1 cellular context compared by ENCODE assay signal in genomic region chr6:47135772-47136171, GRCh38.
TF ChIP-seq lines count a peak whose summit lies in the region.

No MANE protein-coding gene starts in this region.

TF ChIP-seq in K562, 482 proteins besides CTCF, POLR2A, EP300 and RAD21 (continues in another document):
- TF ChIP-seq ZBTB2 (IDR thresholded peaks at IDR 0.05) (peak; percentile 67; the same call in 1 of the 2 replicates), CTBP1 (IDR thresholded peaks at IDR 0.05; ENCODE audit: borderline replicate concordance) (peak; percentile 43; the same call in 1 of the 2 replicates), ZNF3 (CRISPR knock-in tag; IDR thresholded peaks at IDR 0.05) (no peak), HMBOX1 (IDR thresholded peaks at IDR 0.05) (peak; percentile 58; the same call in 1 of the 2 replicates), CBFA2T2 (conservative IDR thresholded peaks at IDR 0.05) (peak; percentile 39; the same call in 1 of the 2 replicates), JUN (IDR thresholded peaks at IDR 0.05; ENCODE audit: borderline replicate concordance, low read depth, low read length) (peak; percentile 83), JUN (CRISPR knock-in tag; IDR thresholded peaks at IDR 0.05; ENCODE audit: borderline replicate concordance) (no peak), ZNF561 (CRISPR knock-in tag; conservative IDR thresholded peaks at IDR 0.05) (no peak), SMAD3 (CRISPR knock-in tag; conservative IDR thresholded peaks at IDR 0.05) (no peak), BACH1 (tag; IDR thresholded peaks at IDR 0.05) (peak; percentile 94), GTF2B (IDR thresholded peaks at IDR 0.05; ENCODE audit: extremely low read depth, insufficient read length) (no peak), FOXJ2 (tag; IDR thresholded peaks at IDR 0.05) (no peak; the same call in 1 of the 2 replicates), MTA1 (IDR thresholded peaks at IDR 0.05; ENCODE audit: borderline replicate concordance) (peak; percentile 64; the same call in 1 of the 2 replicates), STAT5A (IDR thresholded peaks at IDR 0.05; ENCODE audit: borderline replicate concordance, low read length) (peak; percentile 39; the same call in 1 of the 2 replicates), MAFF (IDR thresholded peaks at IDR 0.05; ENCODE audit: low read length) (peak; percentile 92), NFE2 (IDR thresholded peaks at IDR 0.05; ENCODE audit: low read depth) (peak; percentile 97), ATF7 (IDR thresholded peaks at IDR 0.05) (peak; percentile 52), HDAC3 (IDR thresholded peaks at IDR 0.05; ENCODE audit: borderline replicate concordance, partially characterized antibody) (peak; percentile 57), NFIC (IDR thresholded peaks at IDR 0.05) (peak; percentile 91), ILF3 (IDR thresholded peaks at IDR 0.05; ENCODE audit: borderline replicate concordance) (0 out of 2 replicates have a peak, but pooled peaks have one; percentile 56), PBX2 (CRISPR knock-in tag; IDR thresholded peaks at IDR 0.05; ENCODE audit: low read depth) (no peak), PBX2 (tag; conservative IDR thresholded peaks at IDR 0.05; ENCODE audit: low read depth) (peak; percentile 30), CEBPG (CRISPR knock-in tag; IDR thresholded peaks at IDR 0.05) (no peak), CEBPG (tag; conservative IDR thresholded peaks at IDR 0.05 in 1 of 2, IDR thresholded peaks at IDR 0.05 in 1 of 2) (peak; percentile 85 to 86), FOXK2 (conservative IDR thresholded peaks at IDR 0.05 in 1 of 2, IDR thresholded peaks at IDR 0.05 in 1 of 2; ENCODE audit: low read depth in 2 of 2) (peak; percentile 16 to 56; a peak in 1 of 4 replicates), TBL1XR1 (IDR thresholded peaks at IDR 0.05; ENCODE audit: low read length in 2 of 2) (peak in 1 of 2 experiments; percentile 44; a peak in 2 of 4 replicates), DPF2 (IDR thresholded peaks at IDR 0.05) (peak; percentile 91), AFF1 (IDR thresholded peaks at IDR 0.05; ENCODE audit: low read depth in 1 of 2, partially characterized antibody in 2 of 2) (peak in 1 of 2 experiments; percentile 49), TCF15 (CRISPR knock-in tag; IDR thresholded peaks at IDR 0.05) (no peak), CHAMP1 (IDR thresholded peaks at IDR 0.05) (0 out of 2 replicates have a peak, but pooled peaks have one; percentile 33), NFE2L1 (tag; IDR thresholded peaks at IDR 0.05; ENCODE audit: borderline replicate concordance, low read depth) (peak; percentile 60), NCOR1 (IDR thresholded peaks at IDR 0.05) (peak; percentile 50), TRIM24 (IDR thresholded peaks at IDR 0.05) (peak; percentile 27 to 70; a peak in 3 of 4 replicates), EHMT2 (IDR thresholded peaks at IDR 0.05) (no peak), RUNX1 (IDR thresholded peaks at IDR 0.05; ENCODE audit: low read depth) (no peak), NFRKB (IDR thresholded peaks at IDR 0.05; ENCODE audit: low read depth) (0 out of 2 replicates have a peak, but pooled peaks have one; percentile 14), RCOR1 (IDR thresholded peaks at IDR 0.05; ENCODE audit: borderline replicate concordance in 1 of 2, low read depth in 2 of 2, low read length in 2 of 2) (peak in 1 of 2 experiments; percentile 14; a peak in 1 of 4 replicates), HDAC1 (IDR thresholded peaks at IDR 0.05) (peak in 1 of 2 experiments; percentile 55; a peak in 2 of 4 replicates), ATF3 (IDR thresholded peaks at IDR 0.05) (peak; percentile 92), ATF3 (CRISPR knock-in tag; conservative IDR thresholded peaks at IDR 0.05) (no peak), MCM3 (IDR thresholded peaks at IDR 0.05) (no peak), SMARCE1 (IDR thresholded peaks at IDR 0.05) (peak; percentile 93), ZNF253 (CRISPR knock-in tag; conservative IDR thresholded peaks at IDR 0.05) (no peak), JUND (IDR thresholded peaks at IDR 0.05; ENCODE audit: borderline replicate concordance, low read depth, low read length) (peak; percentile 90), JUND (tag; IDR thresholded peaks at IDR 0.05; ENCODE audit: borderline replicate concordance, low read depth, low read length) (peak; percentile 87; the same call in 2 of the 3 replicates), FOSL1 (tag; conservative IDR thresholded peaks at IDR 0.05) (peak; percentile 92), GATAD2B (IDR thresholded peaks at IDR 0.05; ENCODE audit: borderline replicate concordance) (peak; percentile 85), MCM7 (IDR thresholded peaks at IDR 0.05) (no peak), TEAD4 (IDR thresholded peaks at IDR 0.05; ENCODE audit: low read length) (peak; percentile 39; the same call in 1 of the 2 replicates), TEAD4 (CRISPR knock-in tag; IDR thresholded peaks at IDR 0.05; ENCODE audit: borderline replicate concordance) (no peak), TEAD1 (CRISPR knock-in tag; IDR thresholded peaks at IDR 0.05) (0 out of 4 replicates have a peak, but pooled peaks of 1 of the 2 experiments have one; percentile 19)
